Comparison of ENCODE assay signal across 12 cellular contexts in genomic region chr9:38025166-38025565, GRCh38. TPM values are rescaled to one million over a fixed set of nuclear protein-coding genes. Genes with fewer than 3 reads are reported as not detected.
DNase-seq lines count a peak whose midpoint lies in the region; ATAC-seq and TF ChIP-seq lines count a peak whose summit lies in the region.
"Had no signal": no experiment of that assay in that cellular context is flagged by ENCODE, and none has a peak within 500 bp of the region (broad histone marks: within the 10 kb centered on the region; RNA-seq: fewer than 3 reads in every experiment).

No MANE protein-coding gene starts in this region.

- TF ChIP-seq CTCF in AG04450 (IDR thresholded peaks at IDR 0.05; ENCODE audit: low read depth, low read length) (peak; percentile 16; the same call in 1 of the 2 replicates), RWPE1 (conservative IDR thresholded peaks at IDR 0.05; ENCODE audit: low read depth) (no peak), osteocyte (IDR thresholded peaks at IDR 0.05) (peak; percentile 12), psoas muscle (IDR thresholded peaks at IDR 0.05) (no peak), GM13976 (IDR thresholded peaks at IDR 0.05; ENCODE audit: borderline replicate concordance, control extremely low read depth, extremely low read depth, insufficient read depth, missing control alignments) (no peak)

- DNase-seq in AG04450 (ENCODE audit: low read depth, low spot score) (no peak), RWPE1 (ENCODE audit: low spot score) (no peak), epithelial cell of prostate (ENCODE audit: low read depth, low spot score) (no peak), osteocyte (ENCODE audit: extremely low spot score, unreplicated experiment) (no peak), psoas muscle (no peak), GM13976 (ENCODE audit: low spot score) (no peak)
- no peak for DNase-seq in T-helper 2 cell treated with Interferon-gamma antibody and Interleukin-4, amounts not matched to agents 5 μg/mL and 100 μg/mL, for 36 hours (ENCODE audit: low spot score)
- no peak for DNase-seq in activated CD4-positive, alpha-beta T cell treated with anti-CD3 and anti-CD28 coated beads, Interleukin-2, amount 10 ng/mL, durations not matched to agents 7 days and 5 days
- DNase-seq: activated T-cell treated with anti-CD3 and anti-CD28 coated beads, Interleukin-2, amount 50 U/mL, for 48 hours; stimulated activated CD4-positive, alpha-beta T cell treated with anti-CD3 and anti-CD28 coated beads, Interleukin-4, amount 100 ng/mL, for 4 hours had no signal

- H3K9me3 ChIP-seq in AG04450 (ENCODE audit: control insufficient read depth, insufficient read depth, low read length), result no peaks in the 10 kb centered on the region
- no peaks in the 10 kb centered on the region for H3K9me3 ChIP-seq in psoas muscle

- H3K4me3 Mint-ChIP-seq in osteocyte (ENCODE audit: unreplicated experiment), result peak overlapping the region; percentile 6
- H3K4me3 Mint-ChIP-seq in T-helper 2 cell treated with Interferon-gamma antibody and Interleukin-4, amounts not matched to agents 5 μg/mL and 100 μg/mL, for 36 hours, result no peak overlapping the region
- no peak overlapping the region for H3K4me3 Mint-ChIP-seq in activated CD4-positive, alpha-beta T cell treated with anti-CD3 and anti-CD28 coated beads, Interleukin-2, amount 10 ng/mL, durations not matched to agents 7 days and 5 days
- H3K4me3 Mint-ChIP-seq: CD14-positive monocyte, neural crest cell had no signal

- intact Hi-C loops in psoas muscle (cut with DNase I), result no loop called here

- in situ Hi-C loops in GM13976 (cut with MboI; ENCODE audit: low sequenced_read_pairs, unreplicated experiment), result no loop called here

- no peaks in the 10 kb centered on the region for H3K27me3 Mint-ChIP-seq in osteocyte (ENCODE audit: unreplicated experiment)
- no peaks in the 10 kb centered on the region for H3K27me3 Mint-ChIP-seq in T-helper 2 cell treated with Interferon-gamma antibody and Interleukin-4, amounts not matched to agents 5 μg/mL and 100 μg/mL, for 36 hours (ENCODE audit: low read depth)
- no peaks in the 10 kb centered on the region for H3K27me3 Mint-ChIP-seq in activated CD4-positive, alpha-beta T cell treated with anti-CD3 and anti-CD28 coated beads, Interleukin-2, amount 10 ng/mL, durations not matched to agents 7 days and 5 days

- 75 to 82% (median 78%) methylated on average over 8 of the region's 8 CpGs for WGBS in psoas muscle, 3 donors

- H3K4me1 Mint-ChIP-seq in osteocyte (ENCODE audit: unreplicated experiment), result peaks cover 78% of the 10 kb centered on the region
- peaks cover under 1% of the 10 kb centered on the region for H3K4me1 Mint-ChIP-seq in T-helper 2 cell treated with Interferon-gamma antibody and Interleukin-4, amounts not matched to agents 5 μg/mL and 100 μg/mL, for 36 hours (ENCODE audit: low read depth)
- H3K4me1 Mint-ChIP-seq in activated CD4-positive, alpha-beta T cell treated with anti-CD3 and anti-CD28 coated beads, Interleukin-2, amount 10 ng/mL, durations not matched to agents 7 days and 5 days, result peaks cover 2% of the 10 kb centered on the region

- H3K27ac ChIP-seq in AG04450 (ENCODE audit: low read depth, low read length), result peak overlapping the region; percentile 100
- H3K27ac ChIP-seq in RWPE1, result peak overlapping the region; percentile 98
- H3K27ac ChIP-seq in epithelial cell of prostate, result peak overlapping the region; percentile 97
- no peak overlapping the region for H3K27ac ChIP-seq in psoas muscle

- POLR2A ChIA-PET in AG04450 (lab: Yijun Ruan, JAX), result interaction anchor here (1.1 to 1.9 kb wide), 7 partner anchors 8 to 42 kb away, joined by 3 to 12 read pairs (median 5); no protein-coding TSS in a partner anchor
- POLR2A ChIA-PET in RWPE1 (lab: Yijun Ruan, JAX; ENCODE audit: low non-redundant PET), result interaction anchor here (0.6 kb wide), 2 partner anchors 8 to 12 kb away, joined by 3 read pairs; no protein-coding TSS in a partner anchor
- POLR2A ChIA-PET in activated CD4-positive, alpha-beta T cell treated with anti-CD3 and anti-CD28 coated beads, Interleukin-2, amount 10 ng/mL, durations not matched to agents 7 days and 5 days (lab: Charles Lee), result no interaction called here

- CTCF ChIA-PET in AG04450 (lab: Charles Lee), result interaction anchor here (0.8 to 1.9 kb wide), 2 partner anchors 63 to 112 kb away, joined by 3 to 6 read pairs; no protein-coding TSS in a partner anchor
- CTCF ChIA-PET in RWPE1 (lab: Yijun Ruan, JAX), result interaction anchor here (2.5 kb wide), 1 partner anchor 42 kb away, joined by 7 read pairs; no protein-coding TSS in a partner anchor
- CTCF ChIA-PET in activated CD4-positive, alpha-beta T cell treated with anti-CD3 and anti-CD28 coated beads, Interleukin-2, amount 10 ng/mL, durations not matched to agents 7 days and 5 days (lab: Charles Lee), result no interaction called here

- H3K27me3 ChIP-seq in AG04450 (ENCODE audit: control insufficient read depth, insufficient read depth, low read length) (no peaks in the 10 kb centered on the region), psoas muscle (ENCODE audit: insufficient read depth in 3 of 3, low read length in 2 of 3) (no peaks in the 10 kb centered on the region)

- H3K36me3 Mint-ChIP-seq in osteocyte (ENCODE audit: unreplicated experiment), result no peaks in the 10 kb centered on the region
- H3K36me3 Mint-ChIP-seq in T-helper 2 cell treated with Interferon-gamma antibody and Interleukin-4, amounts not matched to agents 5 μg/mL and 100 μg/mL, for 36 hours (ENCODE audit: low read depth), result no peaks in the 10 kb centered on the region
- no peaks in the 10 kb centered on the region for H3K36me3 Mint-ChIP-seq in activated CD4-positive, alpha-beta T cell treated with anti-CD3 and anti-CD28 coated beads, Interleukin-2, amount 10 ng/mL, durations not matched to agents 7 days and 5 days (ENCODE audit: low read depth)
- H3K36me3 Mint-ChIP-seq: CD14-positive monocyte had no signal

- ATAC-seq in psoas muscle, result no peak

- H3K4me3 ChIP-seq in AG04450 (ENCODE audit: low read depth, low read length) (no peak overlapping the region), psoas muscle (no peak overlapping the region)

- H3K4me1 ChIP-seq in psoas muscle, result peaks cover 51% of the 10 kb centered on the region

- no peaks in the 10 kb centered on the region for H3K36me3 ChIP-seq in psoas muscle (ENCODE audit: insufficient read depth in 1 of 2, low read depth in 1 of 2)

- H3K27ac Mint-ChIP-seq in osteocyte (ENCODE audit: unreplicated experiment), result peak overlapping the region; percentile 97
- H3K27ac Mint-ChIP-seq in T-helper 2 cell treated with Interferon-gamma antibody and Interleukin-4, amounts not matched to agents 5 μg/mL and 100 μg/mL, for 36 hours, result no peak overlapping the region
- H3K27ac Mint-ChIP-seq in activated CD4-positive, alpha-beta T cell treated with anti-CD3 and anti-CD28 coated beads, Interleukin-2, amount 10 ng/mL, durations not matched to agents 7 days and 5 days, result no peak overlapping the region

- H3K9me3 Mint-ChIP-seq in osteocyte (ENCODE audit: unreplicated experiment), result no peaks in the 10 kb centered on the region
- no peaks in the 10 kb centered on the region for H3K9me3 Mint-ChIP-seq in T-helper 2 cell treated with Interferon-gamma antibody and Interleukin-4, amounts not matched to agents 5 μg/mL and 100 μg/mL, for 36 hours
- no peaks in the 10 kb centered on the region for H3K9me3 Mint-ChIP-seq in activated CD4-positive, alpha-beta T cell treated with anti-CD3 and anti-CD28 coated beads, Interleukin-2, amount 10 ng/mL, durations not matched to agents 7 days and 5 days
- H3K9me3 Mint-ChIP-seq: CD14-positive monocyte, neural crest cell had no signal

RNA-seq across cellular contexts. Expression of gene SHB, which starts 43.9 kb away (rescaled TPM):
- polyA plus RNA-seq in AG04450 (2011; rRNA removed) (16.7 and 20.3 TPM in 2 replicates), psoas muscle (10 to 100 TPM in 1 of 3 donors, 1 to 10 TPM in 2; 4.0 to 30.7 (median 5.1) TPM)
- 28.6 and 31.8 TPM in 2 replicates for polyA minus RNA-seq in AG04450 (2011; rRNA and poly(A)+ RNA removed)
- total RNA-seq in osteocyte (16.7 and 18.3 TPM in 2 replicates), psoas muscle (10 to 100 TPM in 2 of 4 donors, 1 to 10 TPM in 2; 4.8 to 26.2 (median 12.4) TPM)
- total RNA-seq in activated CD4-positive, alpha-beta T cell treated with anti-CD3 and anti-CD28 coated beads, Interleukin-2, amount 10 ng/mL, durations not matched to agents 7 days and 5 days, result not detected

Comparison
In these comparisons a context has a peak if more than half of its experiments do, and no peak if none do; other contexts are left out.
1. CTCF ChIP-seq: peak in AG04450 (single experiment) and osteocyte (single experiment); none in RWPE1 (single experiment), psoas muscle (single experiment) and GM13976 (single experiment).
2. RNA of gene SHB, which starts 43.9 kb away (total RNA-seq): 16.7 to 18.3 TPM in osteocyte and 4.8 to 26.2 TPM in psoas muscle; not detected in activated CD4-positive, alpha-beta T cell treated with anti-CD3 and anti-CD28 coated beads, Interleukin-2, amount 10 ng/mL, durations not matched to agents 7 days and 5 days; every median in the first group is over 4 times any median in the second.